In genomic region chr16:28151180-28151579, GRCh38 we compare ENCODE assay signal across 19 cellular contexts.
DNase-seq lines count a peak whose midpoint lies in the region; ATAC-seq and TF ChIP-seq lines count a peak whose summit lies in the region.
"Had no signal": no experiment of that assay in that cellular context is flagged by ENCODE, and none has a peak within 500 bp of the region (broad histone marks: within the 10 kb centered on the region; RNA-seq: fewer than 3 reads in every experiment).

No MANE protein-coding gene starts in this region.

- H3K4me3 Mint-ChIP-seq in CD4-positive, alpha-beta T cell = no peak overlapping the region
- H3K4me3 Mint-ChIP-seq in activated CD8-positive, alpha-beta T cell treated with anti-CD3 and anti-CD28 coated beads, Interleukin-2, amount 10 ng/mL, durations not matched to agents 7 days and 5 days = no peak overlapping the region
- H3K4me3 Mint-ChIP-seq in immature natural killer cell = no peak overlapping the region
- H3K4me3 Mint-ChIP-seq: brain had no signal

- no peaks in the 10 kb centered on the region for H3K9me3 ChIP-seq in CD4-positive, alpha-beta T cell (ENCODE audit: control insufficient read depth, low read length)
- H3K9me3 ChIP-seq in colonic mucosa = no peaks in the 10 kb centered on the region
- H3K9me3 ChIP-seq: HAP-1, heart right ventricle, left ventricle myocardium inferior had no signal

- POLR2A ChIA-PET in CD4-positive, alpha-beta T cell (lab: Charles Lee) = interaction anchor here (0.6 to 3.6 kb wide), 6 partner anchors 10 to 59 kb away, joined by 3 to 19 read pairs (median 6); no protein-coding TSS in a partner anchor
- POLR2A ChIA-PET in activated CD8-positive, alpha-beta T cell treated with anti-CD3 and anti-CD28 coated beads, Interleukin-2, amount 10 ng/mL, durations not matched to agents 7 days and 5 days (lab: Charles Lee) = interaction anchor here (2.6 kb wide), 1 partner anchor 9 kb away, joined by 13 read pairs; no protein-coding TSS in a partner anchor

- H3K4me3 ChIP-seq in colonic mucosa = no peak overlapping the region
- H3K4me3 ChIP-seq: HAP-1, heart right ventricle, left ventricle myocardium inferior had no signal

- no peaks in the 10 kb centered on the region for H3K4me1 ChIP-seq in colonic mucosa
- H3K4me1 ChIP-seq: left ventricle myocardium inferior had no signal

- TF ChIP-seq CTCF in C4-2B (conservative IDR thresholded peaks at IDR 0.05) = no peak
- no peak for TF ChIP-seq CTCF in CD4-positive, alpha-beta T cell (IDR thresholded peaks at IDR 0.05)
- no peak for TF ChIP-seq CTCF in colonic mucosa (IDR thresholded peaks at IDR 0.05)

- peaks cover 4% of the 10 kb centered on the region for H3K36me3 ChIP-seq in colonic mucosa

- H3K27me3 ChIP-seq in CD4-positive, alpha-beta T cell (ENCODE audit: control insufficient read depth, insufficient read depth, low read length) = no peaks in the 10 kb centered on the region
- H3K27me3 ChIP-seq in colonic mucosa = no peaks in the 10 kb centered on the region
- H3K27me3 ChIP-seq: heart right ventricle had no signal

- H3K9ac ChIP-seq in colonic mucosa (ENCODE audit: low read depth in 2 of 2, low read length in 2 of 2) = no peak overlapping the region

- H3K4me1 Mint-ChIP-seq in CD4-positive, alpha-beta T cell (ENCODE audit: low read depth) = peaks cover 81% of the 10 kb centered on the region
- peaks cover 56% of the 10 kb centered on the region for H3K4me1 Mint-ChIP-seq in activated CD8-positive, alpha-beta T cell treated with anti-CD3 and anti-CD28 coated beads, Interleukin-2, amount 10 ng/mL, durations not matched to agents 7 days and 5 days (ENCODE audit: low read depth)
- peaks cover 37 to 40% of the 10 kb centered on the region in 2 donors for H3K4me1 Mint-ChIP-seq in immature natural killer cell

- H3K9me3 Mint-ChIP-seq in CD4-positive, alpha-beta T cell = no peaks in the 10 kb centered on the region
- no peaks in the 10 kb centered on the region for H3K9me3 Mint-ChIP-seq in activated CD8-positive, alpha-beta T cell treated with anti-CD3 and anti-CD28 coated beads, Interleukin-2, amount 10 ng/mL, durations not matched to agents 7 days and 5 days (ENCODE audit: insufficient read depth)
- H3K9me3 Mint-ChIP-seq in immature natural killer cell = no peaks in the 10 kb centered on the region
- H3K9me3 Mint-ChIP-seq: brain had no signal

- DNase-seq in CD4-positive, alpha-beta T cell = no peak
- no peak for DNase-seq in activated CD8-positive, alpha-beta T cell treated with anti-CD3 and anti-CD28 coated beads, Interleukin-2, amount 10 ng/mL, durations not matched to agents 7 days and 5 days
- DNase-seq in immature natural killer cell (no peak), AG20443 (ENCODE audit: low spot score) (no peak), head of caudate nucleus (no peak), colonic mucosa (no peak)
- DNase-seq: AML-193, cortex of kidney, EL, heart right ventricle, left ventricle myocardium inferior, NCI-H1930, NCI-H446 treated with DMSO at 0.1 percent for 48 hours, SIG-M5, small intestine, trophoblast cell had no signal

- no peaks in the 10 kb centered on the region for H3K27me3 Mint-ChIP-seq in CD4-positive, alpha-beta T cell
- H3K27me3 Mint-ChIP-seq in activated CD8-positive, alpha-beta T cell treated with anti-CD3 and anti-CD28 coated beads, Interleukin-2, amount 10 ng/mL, durations not matched to agents 7 days and 5 days (ENCODE audit: low read depth) = no peaks in the 10 kb centered on the region
- peaks cover 0 to 2% (median 0%) of the 10 kb centered on the region in 3 donors for H3K27me3 Mint-ChIP-seq in immature natural killer cell (ENCODE audit: low read depth in 3 of 3)
- H3K27me3 Mint-ChIP-seq: brain had no signal

- H3K27ac ChIP-seq in C4-2B = peak overlapping the region; percentile 56
- H3K27ac ChIP-seq in CD4-positive, alpha-beta T cell (ENCODE audit: low read depth, low read length) = peak overlapping the region; percentile 27
- H3K27ac ChIP-seq in colonic mucosa = no peak overlapping the region
- H3K27ac ChIP-seq: heart right ventricle, left ventricle myocardium inferior had no signal

- intact Hi-C loops in CD4-positive, alpha-beta T cell (cut with DNase I, micrococcal nuclease) = no loop called here
- intact Hi-C loops in head of caudate nucleus (cut with DNase I) = no loop called here
- intact Hi-C loops in colonic mucosa (cut with DNase I) = no loop called here

- CTCF ChIA-PET in CD4-positive, alpha-beta T cell (lab: Charles Lee) = interaction anchor here (0.7 to 3.7 kb wide), 6 partner anchors 9 to 67 kb away, joined by 3 to 18 read pairs (median 4); no protein-coding TSS in a partner anchor
- CTCF ChIA-PET in activated CD8-positive, alpha-beta T cell treated with anti-CD3 and anti-CD28 coated beads, Interleukin-2, amount 10 ng/mL, durations not matched to agents 7 days and 5 days (lab: Charles Lee) = interaction anchor here (1.0 to 2.8 kb wide), 9 partner anchors 8 to 66 kb away, joined by 3 to 13 read pairs (median 4); no protein-coding TSS in a partner anchor

- H3K36me3 Mint-ChIP-seq in CD4-positive, alpha-beta T cell (ENCODE audit: low read depth) = peaks cover 98% of the 10 kb centered on the region
- peaks cover 73% of the 10 kb centered on the region for H3K36me3 Mint-ChIP-seq in activated CD8-positive, alpha-beta T cell treated with anti-CD3 and anti-CD28 coated beads, Interleukin-2, amount 10 ng/mL, durations not matched to agents 7 days and 5 days (ENCODE audit: low read depth)
- H3K36me3 Mint-ChIP-seq in immature natural killer cell = peaks cover 42 to 73% (median 48%) of the 10 kb centered on the region in 3 donors

- peak overlapping the region; percentile 97 for H3K27ac Mint-ChIP-seq in CD4-positive, alpha-beta T cell
- peak overlapping the region; percentile 23 for H3K27ac Mint-ChIP-seq in activated CD8-positive, alpha-beta T cell treated with anti-CD3 and anti-CD28 coated beads, Interleukin-2, amount 10 ng/mL, durations not matched to agents 7 days and 5 days
- H3K27ac Mint-ChIP-seq in immature natural killer cell = peak overlapping the region; percentile 4 to 74 (median 66)
- H3K27ac Mint-ChIP-seq: brain had no signal

- ATAC-seq in CD4-positive, alpha-beta T cell (ENCODE audit: poor library complexity) = no peak
- ATAC-seq in activated CD8-positive, alpha-beta T cell treated with anti-CD3 and anti-CD28 coated beads, Interleukin-2, amount 10 ng/mL, durations not matched to agents 7 days and 5 days = no peak
- ATAC-seq: heart right ventricle had no signal

Comparison
In these comparisons a context has a peak if more than half of its experiments do, and no peak if none do; other contexts are left out.
1. H3K27ac Mint-ChIP-seq: peak in every context shown above with its lines; median percentile 97 in CD4-positive, alpha-beta T cell; 66 in immature natural killer cell; 23 in activated CD8-positive, alpha-beta T cell treated with anti-CD3 and anti-CD28 coated beads, Interleukin-2, amount 10 ng/mL, durations not matched to agents 7 days and 5 days.